ENCODE assay signal across 9 cellular contexts in the genomic region with DNA sequence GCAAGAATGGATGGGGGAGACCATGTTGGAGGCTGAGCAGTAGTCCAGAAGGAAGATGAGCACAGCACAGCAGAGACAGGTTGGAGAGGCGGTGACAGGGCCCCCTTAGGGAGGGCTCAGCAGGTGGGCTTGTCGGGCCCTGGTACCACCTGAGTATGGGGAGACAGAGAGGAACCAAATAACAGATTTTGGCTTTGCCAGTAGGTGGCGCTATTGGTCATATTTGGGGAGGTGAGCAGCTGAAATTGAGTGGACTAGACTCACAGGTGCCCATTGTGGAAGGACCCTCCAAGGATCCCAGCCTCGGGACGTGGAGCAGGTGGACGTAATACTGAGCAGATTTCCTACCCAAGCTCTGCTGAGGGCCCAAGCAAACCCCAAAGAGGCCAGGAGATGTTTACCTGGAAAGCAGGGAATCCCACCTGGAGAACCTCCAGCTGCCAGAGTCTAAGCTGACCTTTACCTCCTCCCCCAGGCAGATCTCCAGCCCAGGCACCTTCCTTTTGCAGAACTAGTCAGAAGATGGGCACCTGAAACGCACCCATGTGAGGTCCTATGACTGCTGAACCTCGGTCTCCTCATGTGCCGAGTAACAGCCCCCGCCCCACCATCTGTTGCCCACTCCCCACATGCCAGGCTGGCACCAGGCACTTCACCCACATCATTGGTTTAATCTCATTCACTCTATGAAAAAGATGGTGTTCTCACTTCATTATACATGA. TPM values are rescaled to one million over a fixed set of nuclear protein-coding genes. Genes with fewer than 3 reads are reported as not detected.
DNase-seq lines count a peak whose midpoint lies in the region; ATAC-seq, FAIRE-seq and TF ChIP-seq lines count a peak whose summit lies in the region.
"Had no signal": no experiment of that assay in that cellular context is flagged by ENCODE, and none has a peak within 500 bp of the region (broad histone marks: within the 10 kb centered on the region; RNA-seq: fewer than 3 reads in every experiment).

No MANE protein-coding gene starts in this region.

- no peak for ATAC-seq in HG03565 (IDR thresholded peaks at IDR 0.05; ENCODE audit: unreplicated experiment)

- H3K27me3 ChIP-seq in keratinocyte (ENCODE audit: control insufficient read depth, extremely low read depth, insufficient read depth, low read length) = peaks cover 3% of the 10 kb centered on the region

- DNase-seq in NCI-H2171 treated with DMSO at 0.1 percent for 48 hours (lab: John Stamatoyannopoulos, UW) (peak; percentile 39), NCI-H2171 (lab: John Stamatoyannopoulos, UW) (no peak), NCI-H2029 treated with DMSO at 0.1 percent for 48 hours (lab: John Stamatoyannopoulos, UW) (peak; percentile 16), UCSD-AML1 (lab: John Stamatoyannopoulos, UW; ENCODE audit: unreplicated experiment) (peak; percentile 28), keratinocyte (ENCODE audit: low read depth, low spot score) (no peak)
- peak; percentile 46 for DNase-seq in stimulated activated CD4-positive, alpha-beta T cell treated with anti-CD3 and anti-CD28 coated beads, Interleukin-2, amount 100 ng/mL, for 4 hours (ENCODE audit: low read depth)

- H3K4me1 ChIP-seq in keratinocyte (ENCODE audit: control insufficient read depth, extremely low read depth, insufficient read depth, low read length) = peaks cover 8% of the 10 kb centered on the region

- H3K4me3 Mint-ChIP-seq in brain = peak overlapping the region in 2 of 5 experiments; percentile 11 to 48

- TF ChIP-seq CTCF in brain (conservative IDR thresholded peaks at IDR 0.05) (peak; percentile 81 to 89), keratinocyte (optimal IDR thresholded peaks at IDR 0.05 in 1 of 3, IDR thresholded peaks at IDR 0.05 in 1 of 3, conservative IDR thresholded peaks at IDR 0.05 in 1 of 3; ENCODE audit: extremely low read depth in 1 of 3, insufficient read depth in 2 of 3, low read length in 3 of 3) (peak; percentile 75 to 83 (median 79))

- no peak overlapping the region for H3K27ac ChIP-seq in keratinocyte (ENCODE audit: control insufficient read depth, insufficient read depth, low read length)
- H3K27ac ChIP-seq: BLaER1 treated with 17β-estradiol and CSF1 and Interleukin-3, amounts not matched to agents 10 nM and 100 nM had no signal

- peak overlapping the region in 3 of 5 experiments; percentile 49 to 83 (median 65) for H3K27ac Mint-ChIP-seq in brain

- H2AFZ ChIP-seq in keratinocyte (ENCODE audit: control insufficient read depth, low read length) = no peak overlapping the region

- no peak overlapping the region for H3K4me3 ChIP-seq in keratinocyte (ENCODE audit: control insufficient read depth in 2 of 3, extremely low read depth in 1 of 3, insufficient read depth in 2 of 3, low read depth in 1 of 3, low read length in 3 of 3)
- H3K4me3 ChIP-seq: BLaER1 treated with 17β-estradiol and CSF1 and Interleukin-3, amounts not matched to agents 10 nM and 100 nM had no signal

- H3K36me3 ChIP-seq in keratinocyte (ENCODE audit: control insufficient read depth in 2 of 2, extremely low read depth in 1 of 2, insufficient read depth in 2 of 2, low read length in 2 of 2) = no peaks in the 10 kb centered on the region
- H3K36me3 ChIP-seq: BLaER1 treated with 17β-estradiol and CSF1 and Interleukin-3, amounts not matched to agents 10 nM and 100 nM had no signal

- FAIRE-seq in keratinocyte (lab: Jason Lieb, UNC) = no peak

- H3K79me2 ChIP-seq in keratinocyte (ENCODE audit: control insufficient read depth, insufficient read depth, low read length) = no peaks in the 10 kb centered on the region

- dilution Hi-C loops in keratinocyte (cut with MboI; ENCODE audit: extremely low pct_ligation_motif_present, low sequenced_read_pairs) = no loop called here

- H3K9me3 Mint-ChIP-seq in brain = peaks cover 0 to 5% (median 0%) of the 10 kb centered on the region in 5 experiments

- no peaks in the 10 kb centered on the region for H3K36me3 Mint-ChIP-seq in brain

- no peaks in the 10 kb centered on the region for H4K20me1 ChIP-seq in keratinocyte (ENCODE audit: control insufficient read depth, extremely low read depth, insufficient read depth, low read length)

- H3K27me3 Mint-ChIP-seq in brain = peaks cover 3% of the 10 kb centered on the region

- H3K9ac ChIP-seq in keratinocyte (ENCODE audit: control insufficient read depth, extremely low read depth, insufficient read depth, low read length) = no peak overlapping the region
- H3K9ac ChIP-seq: BLaER1 treated with 17β-estradiol and CSF1 and Interleukin-3, amounts not matched to agents 10 nM and 100 nM had no signal

- no peaks in the 10 kb centered on the region for H3K9me1 ChIP-seq in keratinocyte (ENCODE audit: control insufficient read depth, extremely low read depth, insufficient read depth, low read length)

- H3K4me1 Mint-ChIP-seq in brain = peaks cover 32% of the 10 kb centered on the region

- no peak overlapping the region for H3K4me2 ChIP-seq in keratinocyte (ENCODE audit: control insufficient read depth, extremely low read depth, insufficient read depth, low read depth, low read length)

- H3K9me3 ChIP-seq in keratinocyte (ENCODE audit: control insufficient read depth, low read depth, low read length) = no peaks in the 10 kb centered on the region
- H3K9me3 ChIP-seq: BLaER1 treated with 17β-estradiol and CSF1 and Interleukin-3, amounts not matched to agents 10 nM and 100 nM had no signal

RNA-seq across cellular contexts. Expression of gene CORO2B, which starts 24.6 kb away (rescaled TPM):
- 59.3 TPM for polyA plus RNA-seq in brain (ENCODE audit: insufficient read depth, low read depth, low replicate concordance)
- 0.13 to 0.32 TPM (median 0.18 TPM) in 3 replicates for polyA plus RNA-seq in keratinocyte
- not detected for polyA plus RNA-seq in keratinocyte (2011; ENCODE audit: low read depth)
- polyA plus RNA-seq in keratinocyte (2011; cell fraction: cytosol; rRNA removed) = 0.26 and 0.27 TPM in 2 replicates
- 0.20 and 0.23 TPM in 2 replicates for polyA plus RNA-seq in keratinocyte (2011; cell fraction: nucleus; rRNA removed)
- polyA plus RNA-seq in keratinocyte (2012; ENCODE audit: low replicate concordance) = 0.11 and 0.26 TPM in 2 replicates
- 0.36 to 1.2 TPM in 2 of 3 replicates, not detected in the other for polyA minus RNA-seq in keratinocyte
- polyA minus RNA-seq in keratinocyte (2011; cell fraction: cytosol; rRNA and poly(A)+ RNA removed) = 0.58 TPM
- polyA minus RNA-seq in keratinocyte (2011; cell fraction: nucleus; rRNA and poly(A)+ RNA removed) = 0.39 TPM in 1 of 2 replicates, not detected in the other

Comparison
In these comparisons a context has a peak if more than half of its experiments do, and no peak if none do; other contexts are left out.
1. DNase-seq: peak in NCI-H2171 treated with DMSO at 0.1 percent for 48 hours (single experiment), NCI-H2029 treated with DMSO at 0.1 percent for 48 hours (single experiment), UCSD-AML1 (single experiment) and stimulated activated CD4-positive, alpha-beta T cell treated with anti-CD3 and anti-CD28 coated beads, Interleukin-2, amount 100 ng/mL, for 4 hours (single experiment); none in NCI-H2171 (single experiment) and keratinocyte (single experiment).
2. RNA of gene CORO2B, which starts 24.6 kb away (polyA plus RNA-seq): 59.3 TPM in brain (single experiment); 0.11 to 0.32 TPM in keratinocyte; every median in the first group is over 10 times any median in the second.